8 cellular contexts compared by ENCODE assay signal in genomic region chr5:131382407-131383395, GRCh38.
DNase-seq lines count a peak whose midpoint lies in the region; ATAC-seq and TF ChIP-seq lines count a peak whose summit lies in the region.

No MANE protein-coding gene starts in this region.

- H3K27me3 Mint-ChIP-seq in HFFc6 (ENCODE audit: insufficient read depth) (no peaks in the 10 kb centered on the region), memory B cell (no peaks in the 10 kb centered on the region)
- H3K27me3 Mint-ChIP-seq in central memory CD8-positive, alpha-beta T cell: no peaks in the 10 kb centered on the region

- H3K27ac Mint-ChIP-seq in HFFc6 (no peak overlapping the region), memory B cell (peak overlapping the region; percentile 98)
- H3K27ac Mint-ChIP-seq in central memory CD8-positive, alpha-beta T cell (ENCODE audit: low read depth): peak overlapping the region; percentile 96

- peak; percentile 20 for TF ChIP-seq CTCF in AG09319 (IDR thresholded peaks at IDR 0.05; ENCODE audit: low read depth, low read length)
- TF ChIP-seq CTCF in GM12873 (IDR thresholded peaks at IDR 0.05; ENCODE audit: insufficient read depth, low read depth, low read length, missing control alignments): peak; percentile 85
- TF ChIP-seq CTCF in HFFc6 (IDR thresholded peaks at IDR 0.05): peak; percentile 76

- H3K36me3 Mint-ChIP-seq in HFFc6 (ENCODE audit: low read depth): peaks cover 4% of the 10 kb centered on the region; the same call in 1 of the 2 replicates
- peaks cover 51% of the 10 kb centered on the region for H3K36me3 Mint-ChIP-seq in central memory CD8-positive, alpha-beta T cell (ENCODE audit: insufficient read depth)
- peaks cover 21% of the 10 kb centered on the region for H3K36me3 Mint-ChIP-seq in memory B cell

- ATAC-seq in SK-N-SH treated with all-trans-retinoic acid at 6 μM for 48 hours: peak; percentile 94
- ATAC-seq in central memory CD8-positive, alpha-beta T cell (replicated peaks; ENCODE audit: extremely low read depth, poor library complexity, severe bottlenecking): peak; percentile 74
- peak; percentile 68 for ATAC-seq in memory B cell (ENCODE audit: low read depth)

- H3K4me1 Mint-ChIP-seq in HFFc6 (ENCODE audit: low read depth) (peaks cover 41% of the 10 kb centered on the region), memory B cell (peaks cover 30% of the 10 kb centered on the region)
- H3K4me1 Mint-ChIP-seq in central memory CD8-positive, alpha-beta T cell: peaks cover 71% of the 10 kb centered on the region

- DNase-seq in AG09319 (ENCODE audit: extremely low read depth, low read depth) (no peak), HFFc6 (peak; percentile 59), M059J (ENCODE audit: low read depth) (peak; percentile 75), memory B cell (ENCODE audit: low spot score in 2 of 2) (peak; percentile 27 to 75), T1000 (lab: John Stamatoyannopoulos, UW) (no peak)
- DNase-seq in central memory CD8-positive, alpha-beta T cell (ENCODE audit: low spot score in 2 of 2): peak in 1 of 2 donors; percentile 65

- H3K9me3 Mint-ChIP-seq in HFFc6 (no peaks in the 10 kb centered on the region), memory B cell (no peaks in the 10 kb centered on the region)
- no peaks in the 10 kb centered on the region for H3K9me3 Mint-ChIP-seq in central memory CD8-positive, alpha-beta T cell

- no peak overlapping the region for H3K4me3 Mint-ChIP-seq in HFFc6
- peak overlapping the region; percentile 66 for H3K4me3 Mint-ChIP-seq in central memory CD8-positive, alpha-beta T cell
- peak overlapping the region; percentile 67 for H3K4me3 Mint-ChIP-seq in memory B cell

TF ChIP-seq in SK-N-SH treated with all-trans-retinoic acid at 6 μM for 48 hours, 23 proteins besides CTCF, POLR2A, EP300 and RAD21:
- TF ChIP-seq, protein P1, sequence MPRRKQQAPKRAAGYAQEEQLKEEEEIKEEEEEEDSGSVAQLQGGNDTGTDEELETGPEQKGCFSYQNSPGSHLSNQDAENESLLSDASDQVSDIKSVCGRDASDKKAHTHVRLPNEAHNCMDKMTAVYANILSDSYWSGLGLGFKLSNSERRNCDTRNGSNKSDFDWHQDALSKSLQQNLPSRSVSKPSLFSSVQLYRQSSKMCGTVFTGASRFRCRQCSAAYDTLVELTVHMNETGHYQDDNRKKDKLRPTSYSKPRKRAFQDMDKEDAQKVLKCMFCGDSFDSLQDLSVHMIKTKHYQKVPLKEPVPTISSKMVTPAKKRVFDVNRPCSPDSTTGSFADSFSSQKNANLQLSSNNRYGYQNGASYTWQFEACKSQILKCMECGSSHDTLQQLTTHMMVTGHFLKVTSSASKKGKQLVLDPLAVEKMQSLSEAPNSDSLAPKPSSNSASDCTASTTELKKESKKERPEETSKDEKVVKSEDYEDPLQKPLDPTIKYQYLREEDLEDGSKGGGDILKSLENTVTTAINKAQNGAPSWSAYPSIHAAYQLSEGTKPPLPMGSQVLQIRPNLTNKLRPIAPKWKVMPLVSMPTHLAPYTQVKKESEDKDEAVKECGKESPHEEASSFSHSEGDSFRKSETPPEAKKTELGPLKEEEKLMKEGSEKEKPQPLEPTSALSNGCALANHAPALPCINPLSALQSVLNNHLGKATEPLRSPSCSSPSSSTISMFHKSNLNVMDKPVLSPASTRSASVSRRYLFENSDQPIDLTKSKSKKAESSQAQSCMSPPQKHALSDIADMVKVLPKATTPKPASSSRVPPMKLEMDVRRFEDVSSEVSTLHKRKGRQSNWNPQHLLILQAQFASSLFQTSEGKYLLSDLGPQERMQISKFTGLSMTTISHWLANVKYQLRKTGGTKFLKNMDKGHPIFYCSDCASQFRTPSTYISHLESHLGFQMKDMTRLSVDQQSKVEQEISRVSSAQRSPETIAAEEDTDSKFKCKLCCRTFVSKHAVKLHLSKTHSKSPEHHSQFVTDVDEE (CRISPR knock-in tag; IDR thresholded peaks at IDR 0.05): 0 out of 2 replicates have a peak, but pooled peaks have one; percentile 59
- no peak for TF ChIP-seq ZFP30 (CRISPR knock-in tag; IDR thresholded peaks at IDR 0.05)
TF ChIP-seq in SK-N-SH treated with all-trans-retinoic acid at 6 μM for 48 hours: peak in this region for 1.

Comparison
In these comparisons a context has a peak if more than half of its experiments do, and no peak if none do; other contexts are left out.
1. DNase-seq: peak in HFFc6 (single experiment), M059J (single experiment) and memory B cell (2 of 2); none in AG09319 (single experiment) and T1000 (single experiment).
2. CTCF ChIP-seq: peak in every context shown above with its lines; median percentile 85 in GM12873; 76 in HFFc6; 20 in AG09319.
3. Peak in every context shown above with its lines, with median percentiles within 50 percentile points of each other: ATAC-seq.